25 cellular contexts compared by ENCODE assay signal in the genomic region with DNA sequence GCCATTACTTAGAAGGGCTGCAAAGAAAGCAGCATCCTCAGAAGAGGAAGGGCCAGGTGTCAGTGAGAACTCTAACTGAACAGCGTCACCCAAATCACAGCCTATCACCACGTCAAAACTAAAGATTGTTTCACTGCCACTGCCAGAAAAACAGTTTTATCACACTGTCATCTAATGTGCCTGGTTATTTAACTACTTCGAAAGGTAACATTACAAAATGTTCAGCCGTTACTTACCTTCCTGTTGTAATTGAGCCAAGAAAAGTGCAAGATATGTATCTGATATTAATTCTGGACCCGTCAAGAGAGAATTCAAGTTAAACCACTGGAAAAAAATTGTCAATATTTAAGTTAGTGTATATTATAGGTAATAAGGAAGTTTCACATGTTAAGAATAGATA. TPM values are rescaled to one million over a fixed set of nuclear protein-coding genes. Genes with fewer than 3 reads are reported as not detected.
DNase-seq lines count a peak whose midpoint lies in the region; ATAC-seq and TF ChIP-seq lines count a peak whose summit lies in the region.
"Had no signal": no experiment of that assay in that cellular context is flagged by ENCODE, and none has a peak within 500 bp of the region (broad histone marks: within the 10 kb centered on the region; RNA-seq: fewer than 3 reads in every experiment).

No MANE protein-coding gene starts in this region.

- H3K36me3 Mint-ChIP-seq in stimulated activated naive CD8-positive, alpha-beta T cell treated with anti-CD3 and anti-CD28 coated beads, Interleukin-15, Interleukin-2, amounts not matched to agents 100 ng/mL and 50 ng/mL, for 24 hours (ENCODE audit: low read depth) = peaks cover 37% of the 10 kb centered on the region

- no peaks in the 10 kb centered on the region for H3K27me3 ChIP-seq in prostate gland (replicated peaks; ENCODE audit: insufficient read depth)
- H3K27me3 ChIP-seq in adrenal gland = no peaks in the 10 kb centered on the region
- H3K27me3 ChIP-seq: BLaER1 treated with 17β-estradiol and CSF1 and Interleukin-3, amounts not matched to agents 10 nM and 100 nM had no signal

- H3K27me3 Mint-ChIP-seq in stimulated activated naive CD8-positive, alpha-beta T cell treated with anti-CD3 and anti-CD28 coated beads, Interleukin-15, Interleukin-2, amounts not matched to agents 100 ng/mL and 50 ng/mL, for 24 hours = no peaks in the 10 kb centered on the region
- H3K27me3 Mint-ChIP-seq: B cell; CD4-positive, alpha-beta memory T cell; CD4-positive, CD25-positive, alpha-beta regulatory T cell had no signal

- no peak for TF ChIP-seq CTCF in LNCaP clone FGC (IDR thresholded peaks at IDR 0.05; ENCODE audit: control insufficient read depth, extremely low read depth, insufficient read depth)
- TF ChIP-seq CTCF in VCaP (conservative IDR thresholded peaks at IDR 0.05) = no peak
- TF ChIP-seq CTCF in prostate gland (IDR thresholded peaks at IDR 0.05) = no peak
- TF ChIP-seq CTCF in adrenal gland (IDR thresholded peaks at IDR 0.05) = no peak

- H3K4me1 Mint-ChIP-seq in stimulated activated naive CD8-positive, alpha-beta T cell treated with anti-CD3 and anti-CD28 coated beads, Interleukin-15, Interleukin-2, amounts not matched to agents 100 ng/mL and 50 ng/mL, for 24 hours (ENCODE audit: low read depth) = no peaks in the 10 kb centered on the region
- H3K4me1 Mint-ChIP-seq: B cell, CD14-positive monocyte had no signal

- peak overlapping the region; percentile 10 for H3K27ac Mint-ChIP-seq in stimulated activated naive CD8-positive, alpha-beta T cell treated with anti-CD3 and anti-CD28 coated beads, Interleukin-15, Interleukin-2, amounts not matched to agents 100 ng/mL and 50 ng/mL, for 24 hours
- H3K27ac Mint-ChIP-seq: B cell; CD4-positive, alpha-beta memory T cell; CD4-positive, CD25-positive, alpha-beta regulatory T cell had no signal

- H3K4me3 ChIP-seq in LNCaP clone FGC (ENCODE audit: low read depth, low read length) = no peak overlapping the region
- H3K4me3 ChIP-seq in prostate gland = no peak overlapping the region
- no peak overlapping the region for H3K4me3 ChIP-seq in adrenal gland
- H3K4me3 ChIP-seq: BLaER1 treated with 17β-estradiol and CSF1 and Interleukin-3, amounts not matched to agents 10 nM and 100 nM; GM12878 had no signal

- no peak for ATAC-seq in stimulated activated naive CD8-positive, alpha-beta T cell treated with anti-CD3 and anti-CD28 coated beads, Interleukin-15, Interleukin-2, amounts not matched to agents 100 U/mL and 50 U/mL, for 24 hours
- ATAC-seq: GM12878 had no signal

- peak overlapping the region; percentile 54 for H3K27ac ChIP-seq in VCaP
- peak overlapping the region; percentile 32 to 55 for H3K27ac ChIP-seq in prostate gland
- H3K27ac ChIP-seq in adrenal gland = no peak overlapping the region
- H3K27ac ChIP-seq: BLaER1 treated with 17β-estradiol and CSF1 and Interleukin-3, amounts not matched to agents 10 nM and 100 nM had no signal

- no peak overlapping the region for H3K4me3 Mint-ChIP-seq in stimulated activated naive CD8-positive, alpha-beta T cell treated with anti-CD3 and anti-CD28 coated beads, Interleukin-15, Interleukin-2, amounts not matched to agents 100 ng/mL and 50 ng/mL, for 24 hours
- H3K4me3 Mint-ChIP-seq: B cell; CD14-positive monocyte; CD4-positive, alpha-beta memory T cell; CD4-positive, CD25-positive, alpha-beta regulatory T cell; CD8-positive, alpha-beta memory T cell had no signal

- no peaks in the 10 kb centered on the region for H3K36me3 ChIP-seq in prostate gland
- H3K36me3 ChIP-seq in adrenal gland (replicated peaks in 1 of 2) = peaks cover 0 to 15% of the 10 kb centered on the region in 2 donors

- H3K4me1 ChIP-seq in prostate gland (replicated peaks) (no peaks in the 10 kb centered on the region), adrenal gland (replicated peaks in 1 of 2) (no peaks in the 10 kb centered on the region)
- H3K4me1 ChIP-seq: BLaER1 treated with 17β-estradiol and CSF1 and Interleukin-3, amounts not matched to agents 10 nM and 100 nM had no signal

- H3K9me3 Mint-ChIP-seq in stimulated activated naive CD8-positive, alpha-beta T cell treated with anti-CD3 and anti-CD28 coated beads, Interleukin-15, Interleukin-2, amounts not matched to agents 100 ng/mL and 50 ng/mL, for 24 hours = no peaks in the 10 kb centered on the region
- H3K9me3 Mint-ChIP-seq: CD4-positive, alpha-beta memory T cell; CD4-positive, CD25-positive, alpha-beta regulatory T cell; CD8-positive, alpha-beta memory T cell had no signal

- no peak for DNase-seq in stimulated activated naive CD8-positive, alpha-beta T cell treated with anti-CD3 and anti-CD28 coated beads, Interleukin-15, Interleukin-2, amounts not matched to agents 100 U/mL and 50 U/mL, for 24 hours
- DNase-seq in LNCaP clone FGC (ENCODE audit: low read depth) = peak; percentile 88
- DNase-seq in prostate gland (ENCODE audit: low spot score) = peak; percentile 37
- no peak for DNase-seq in AML-193 (lab: John Stamatoyannopoulos, UW)
- DNase-seq in GM19240 (ENCODE audit: insufficient read length, low spot score) = no peak
- DNase-seq in adrenal gland = no peak
- DNase-seq: 8988T; ACHN; CD4-positive, alpha-beta memory T cell; CD4-positive, CD25-positive, alpha-beta regulatory T cell; CD8-positive, alpha-beta memory T cell; COR-L47; DMS 273 treated with DMSO at 0.1 percent for 48 hours; DMS153; DMS53; DMS79; DND-41; EL; GDM1 had no signal

- no peaks in the 10 kb centered on the region for H3K9me3 ChIP-seq in prostate gland
- H3K9me3 ChIP-seq in adrenal gland (replicated peaks in 1 of 3) = no peaks in the 10 kb centered on the region
- H3K9me3 ChIP-seq: BLaER1 treated with 17β-estradiol and CSF1 and Interleukin-3, amounts not matched to agents 10 nM and 100 nM had no signal

- 48% methylated on average over 5 of the region's 5 CpGs for WGBS in prostate gland
- WGBS in adrenal gland, 4 donors = 95 to 97% (median 96%) methylated on average over 5 of the region's 5 CpGs

- intact Hi-C loops in prostate gland (cut with DNase I) (no loop called here), adrenal gland (cut with DNase I) (no loop called here)

- no peak for TF ChIP-seq POLR2A in prostate gland (IDR thresholded peaks at IDR 0.05)
- TF ChIP-seq POLR2A in adrenal gland (IDR thresholded peaks at IDR 0.05) = no peak

RNA-seq across cellular contexts. Expression of a gene that starts 17.9 kb away (rescaled TPM):
- total RNA-seq in prostate gland (10 to 100 TPM; 45.1 to 53.5 TPM), adrenal gland (10 to 100 TPM in 6 of 8 donors, 1 to 10 TPM in 2; 9.0 to 62.8 (median 21.8) TPM)
- polyA plus RNA-seq in adrenal gland = 10 to 100 TPM; 15.4 to 41.5 (median 23.0) TPM

RNA-seq across cellular contexts. Expression of a gene that starts 33.0 kb away (rescaled TPM):
- total RNA-seq in prostate gland (100 to 1,000 TPM; 211 to 351 TPM), adrenal gland (100 to 1,000 TPM; 163 to 696 (median 213) TPM)
- polyA plus RNA-seq in adrenal gland = 1,000 to 10,000 TPM in 2 of 3 donors, 100 to 1,000 TPM in 1; 718 to 1,935 (median 1,295) TPM

RNA-seq across cellular contexts. Expression of a gene that starts 33.3 kb away (rescaled TPM):
- total RNA-seq in prostate gland = 10 to 100 TPM; 25.4 to 74.5 TPM
- total RNA-seq in adrenal gland = 10 to 100 TPM; 25.1 to 66.7 (median 42.6) TPM
- polyA plus RNA-seq in adrenal gland = 10 to 100 TPM in 1 of 3 donors, 1 to 10 TPM in 2; 4.3 to 70.4 (median 6.9) TPM

RNA-seq across cellular contexts. Expression of a gene that starts 48.6 kb away (rescaled TPM):
- total RNA-seq in prostate gland (10 to 100 TPM; 27.1 to 42.4 TPM), adrenal gland (10 to 100 TPM; 21.2 to 67.4 (median 42.8) TPM)
- 10 to 100 TPM in 1 of 3 donors, 1 to 10 TPM in 2; 3.6 to 38.1 (median 4.9) TPM for polyA plus RNA-seq in adrenal gland

Comparison
In these comparisons a context has a peak if more than half of its experiments do, and no peak if none do; other contexts are left out.
1. DNase-seq: peak in LNCaP clone FGC (single experiment) and prostate gland (single experiment); none in stimulated activated naive CD8-positive, alpha-beta T cell treated with anti-CD3 and anti-CD28 coated beads, Interleukin-15, Interleukin-2, amounts not matched to agents 100 U/mL and 50 U/mL, for 24 hours (single experiment), AML-193 (0 of 2), GM19240 (single experiment) and adrenal gland (0 of 7).
2. H3K27ac ChIP-seq: peak in VCaP (single experiment) and prostate gland (2 of 2); none in adrenal gland (0 of 5).